Comparison of ENCODE assay signal across 1 cellular context in the genomic region with DNA sequence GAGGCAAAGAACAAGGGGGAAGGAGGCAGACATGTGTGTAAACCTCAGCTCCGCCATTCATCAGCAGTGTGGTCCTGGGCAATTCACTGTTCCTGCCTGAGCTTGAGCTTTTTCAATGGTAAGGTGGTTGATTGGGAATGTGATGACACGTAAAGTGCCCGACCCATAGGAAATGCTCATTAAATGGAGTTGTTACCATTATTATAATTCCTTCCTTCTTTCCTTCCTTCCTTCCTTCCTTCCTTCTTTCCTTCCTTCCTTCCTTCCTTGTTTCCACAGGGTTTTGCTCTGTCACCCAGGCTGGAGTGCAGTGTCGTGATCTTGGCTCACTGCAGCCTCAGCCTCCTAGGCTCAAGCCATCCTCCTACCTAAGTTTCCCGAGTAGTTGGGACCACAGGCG.
TF ChIP-seq lines count a peak whose summit lies in the region.

No MANE protein-coding gene starts in this region.

TF ChIP-seq in H1, 55 proteins besides CTCF, POLR2A, EP300 and RAD21:
- TF ChIP-seq RBBP5 (IDR thresholded peaks at IDR 0.05; ENCODE audit: borderline replicate concordance, low read depth, low read length) (no peak), PHF8 (conservative IDR thresholded peaks at IDR 0.05; ENCODE audit: low read depth, low read length) (no peak), SIX5 (IDR thresholded peaks at IDR 0.05; ENCODE audit: low read depth, low read length) (no peak), YY1 (IDR thresholded peaks at IDR 0.05; ENCODE audit: low read depth, low read length) (no peak), SAP30 (IDR thresholded peaks at IDR 0.05; ENCODE audit: insufficient read depth, insufficient replicate concordance, low read length) (no peak), SP2 (IDR thresholded peaks at IDR 0.05; ENCODE audit: low read length) (no peak), RXRA (IDR thresholded peaks at IDR 0.05; ENCODE audit: insufficient read depth, low read depth, low read length) (no peak), CHD1 (IDR thresholded peaks at IDR 0.05; ENCODE audit: low read depth, low read length) (no peak), KDM5A (IDR thresholded peaks at IDR 0.05; ENCODE audit: low read length) (no peak), POLR2AphosphoS5 (IDR thresholded peaks at IDR 0.05; ENCODE audit: low read depth, low read length) (no peak), TAF7 (optimal IDR thresholded peaks at IDR 0.05; ENCODE audit: borderline replicate concordance, low read depth, low read length) (no peak), SIRT6 (IDR thresholded peaks at IDR 0.05; ENCODE audit: low read length) (no peak), CHD2 (IDR thresholded peaks at IDR 0.05; ENCODE audit: low read length) (no peak)
- TF ChIP-seq, protein P1, sequence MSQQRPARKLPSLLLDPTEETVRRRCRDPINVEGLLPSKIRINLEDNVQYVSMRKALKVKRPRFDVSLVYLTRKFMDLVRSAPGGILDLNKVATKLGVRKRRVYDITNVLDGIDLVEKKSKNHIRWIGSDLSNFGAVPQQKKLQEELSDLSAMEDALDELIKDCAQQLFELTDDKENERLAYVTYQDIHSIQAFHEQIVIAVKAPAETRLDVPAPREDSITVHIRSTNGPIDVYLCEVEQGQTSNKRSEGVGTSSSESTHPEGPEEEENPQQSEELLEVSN (IDR thresholded peaks at IDR 0.05): no peak
TF ChIP-seq in H1: peak in this region for 0.
